In genomic region chrX:133364201-133364600, GRCh38 we compare ENCODE assay signal across 14 cellular contexts. TPM values are rescaled to one million over a fixed set of nuclear protein-coding genes. Genes with fewer than 3 reads are reported as not detected.
"Had no signal": no experiment of that assay in that cellular context is flagged by ENCODE, and none has a peak within 500 bp of the region (broad histone marks: within the 10 kb centered on the region; RNA-seq: fewer than 3 reads in every experiment).

No MANE protein-coding gene starts in this region.

- H3K27me3 ChIP-seq: foreskin keratinocyte, ovary, suprapubic skin had no signal

- ATAC-seq: activated T-cell treated with anti-CD3 and anti-CD28 coated beads, Interleukin-2, amount 50 U/mL, for 4 hours; foreskin keratinocyte; stimulated activated naive CD8-positive, alpha-beta T cell treated with anti-CD3 and anti-CD28 coated beads, Interleukin-15, Interleukin-2, amounts not matched to agents 100 U/mL and 50 U/mL, for 24 hours had no signal

- H3K4me3 ChIP-seq: ovary, suprapubic skin had no signal

- H3K9me3 ChIP-seq: ovary, suprapubic skin had no signal

- DNase-seq: activated CD4-positive, alpha-beta memory T cell treated with anti-CD3 and anti-CD28 coated beads for 36 hours; activated CD4-positive, CD25-positive, alpha-beta regulatory T cell treated with anti-CD3 and anti-CD28 coated beads, Interleukin-2, amount 50 U/mL, for 72 hours; activated gamma-delta T cell treated with Interleukin-2 at 50 U/mL for 16 hours; activated naive CD8-positive, alpha-beta T cell treated with anti-CD3 and anti-CD28 coated beads for 36 hours; activated T-cell treated with anti-CD3 and anti-CD28 coated beads, Interleukin-2, amount 50 U/mL, for 4 hours; anterior cingulate cortex; erythroblast; foreskin keratinocyte; mammary epithelial cell; ovary; stimulated activated CD4-positive, alpha-beta T cell treated with anti-CD3 and anti-CD28 coated beads, Interleukin-4, amount 100 ng/mL, for 1 hour; stimulated activated CD8-positive, alpha-beta memory T cell treated with anti-CD3 and anti-CD28 coated beads, Interleukin-4, amount 100 ng/mL, for 48 hours; stimulated activated naive CD8-positive, alpha-beta T cell treated with anti-CD3 and anti-CD28 coated beads, Interleukin-15, Interleukin-2, amounts not matched to agents 100 U/mL and 50 U/mL, for 24 hours had no signal

- H3K36me3 ChIP-seq: ovary, suprapubic skin had no signal

- H3K27ac ChIP-seq: foreskin keratinocyte, ovary, suprapubic skin had no signal

- H3K4me1 ChIP-seq: foreskin keratinocyte, suprapubic skin had no signal

RNA-seq across cellular contexts. Expression of gene GPC4, which starts 51.1 kb away (rescaled TPM):
- total RNA-seq: activated CD4-positive, alpha-beta memory T cell treated with anti-CD3 and anti-CD28 coated beads for 36 hours; activated naive CD8-positive, alpha-beta T cell treated with anti-CD3 and anti-CD28 coated beads for 36 hours had no signal
